14 cellular contexts compared by ENCODE assay signal in genomic region chr2:50402654-50402960, GRCh38.
DNase-seq lines count a peak whose midpoint lies in the region; ATAC-seq and TF ChIP-seq lines count a peak whose summit lies in the region.
"Had no signal": no experiment of that assay in that cellular context is flagged by ENCODE, and none has a peak within 500 bp of the region (broad histone marks: within the 10 kb centered on the region; RNA-seq: fewer than 3 reads in every experiment).

No MANE protein-coding gene starts in this region.

- H3K27ac ChIP-seq in C4-2B: no peak overlapping the region
- no peak overlapping the region for H3K27ac ChIP-seq in RWPE2 (ENCODE audit: poor library complexity, severe bottlenecking)
- H3K27ac ChIP-seq: adrenal gland, gastroesophageal sphincter, neural progenitor cell, right lobe of liver had no signal

- peaks cover 5% of the 10 kb centered on the region for H3K27me3 ChIP-seq in RWPE2 (ENCODE audit: insufficient read depth, poor library complexity, severe bottlenecking)
- H3K27me3 ChIP-seq: adrenal gland, gastroesophageal sphincter, neural progenitor cell, right lobe of liver had no signal

- DNase-seq in RWPE2 (ENCODE audit: low spot score) (no peak), glomerular visceral epithelial cell (ENCODE audit: extremely low spot score) (no peak), cerebellar cortex (ENCODE audit: low spot score) (no peak), Kasumi-1 (lab: John Stamatoyannopoulos, UW) (no peak), epidermal melanocyte (ENCODE audit: insufficient read length, low spot score) (no peak)
- DNase-seq: GDM1, right lobe of liver had no signal

- no peaks in the 10 kb centered on the region for H3K4me1 ChIP-seq in RWPE2 (ENCODE audit: insufficient read depth, poor library complexity, severe bottlenecking)
- H3K4me1 ChIP-seq: adrenal gland, right lobe of liver had no signal

- H3K36me3 ChIP-seq in RWPE2 (ENCODE audit: low read depth): no peaks in the 10 kb centered on the region
- H3K36me3 ChIP-seq: adrenal gland, gastroesophageal sphincter, neural progenitor cell, right lobe of liver had no signal

- H3K9me3 ChIP-seq in RWPE2 (ENCODE audit: severe bottlenecking): no peaks in the 10 kb centered on the region
- H3K9me3 ChIP-seq: adrenal gland, gastroesophageal sphincter, right lobe of liver had no signal

- TF ChIP-seq CTCF in C4-2B (conservative IDR thresholded peaks at IDR 0.05) (peak; percentile 48), RWPE2 (IDR thresholded peaks at IDR 0.05; ENCODE audit: poor library complexity, severe bottlenecking) (peak; percentile 57)

- ATAC-seq in GM19372 (IDR thresholded peaks at IDR 0.05; ENCODE audit: low read depth, unreplicated experiment): peak; percentile 21
- ATAC-seq in HG02884 (IDR thresholded peaks at IDR 0.05; ENCODE audit: unreplicated experiment): peak; percentile 12
- ATAC-seq in RWPE2 (ENCODE audit: low read depth): no peak
- ATAC-seq: gastroesophageal sphincter, K562 had no signal

- H3K4me3 ChIP-seq in RWPE2 (ENCODE audit: severe bottlenecking): no peak overlapping the region
- H3K4me3 ChIP-seq: adrenal gland, gastroesophageal sphincter, K562, neural progenitor cell, right lobe of liver had no signal
